In the genomic region with DNA sequence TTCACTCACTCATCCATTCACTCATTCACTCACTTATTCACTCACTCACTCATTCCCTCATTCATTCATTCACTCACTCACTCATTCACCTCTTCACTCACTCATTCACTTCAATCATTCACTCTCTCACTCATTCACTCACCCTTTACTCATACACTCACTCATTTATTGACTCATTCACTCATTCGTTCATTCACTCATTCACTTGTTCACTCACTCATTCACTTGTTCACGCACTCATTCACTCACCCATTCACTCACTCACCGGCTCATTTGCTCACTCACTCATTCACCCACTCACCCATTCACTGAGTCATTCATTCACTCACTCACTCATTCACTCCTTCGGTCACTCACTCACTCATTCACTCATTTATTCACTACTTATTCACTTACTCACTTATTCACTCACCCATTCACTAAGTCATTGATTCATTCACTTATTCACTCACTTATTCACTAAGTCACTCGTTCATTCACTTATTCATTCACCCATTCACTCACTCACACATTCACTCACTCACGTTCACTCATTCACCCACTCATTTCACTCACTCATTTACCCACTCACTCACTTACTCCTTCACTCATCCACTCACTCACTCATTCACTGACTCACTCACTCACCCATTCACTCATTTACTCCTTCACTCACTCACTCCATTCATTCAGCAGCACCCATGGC, we compare ENCODE assay signal across 22 cellular contexts. TPM values are rescaled to one million over a fixed set of nuclear protein-coding genes. Genes with fewer than 3 reads are reported as not detected.
DNase-seq lines count a peak whose midpoint lies in the region; ATAC-seq, FAIRE-seq and TF ChIP-seq lines count a peak whose summit lies in the region.
"Had no signal": no experiment of that assay in that cellular context is flagged by ENCODE, and none has a peak within 500 bp of the region (broad histone marks: within the 10 kb centered on the region; RNA-seq: fewer than 3 reads in every experiment).

No MANE protein-coding gene starts in this region.

- no peaks in the 10 kb centered on the region for H4K20me1 ChIP-seq in H1 (replicated peaks in 1 of 2; ENCODE audit: control insufficient read depth in 1 of 2, insufficient read depth in 2 of 2, low read length in 2 of 2)

- CTCF ChIA-PET in H1 (lab: Charles Lee; ENCODE audit: partially characterized antibody), result no interaction called here

- H3K79me2 ChIP-seq in H1 (ENCODE audit: control insufficient read depth in 1 of 2, insufficient read depth in 2 of 2, low read length in 2 of 2), result no peaks in the 10 kb centered on the region; a peak in 1 of 4 replicates

- H2AFZ ChIP-seq in H1 (ENCODE audit: low read length), result no peak overlapping the region
- H2AFZ ChIP-seq: GM23338 had no signal

- H3K4me3 ChIP-seq in H1 (ENCODE audit: extremely low read depth in 1 of 4, insufficient read depth in 2 of 4, low read depth in 3 of 4, low read length in 4 of 4), result no peak overlapping the region
- no peak overlapping the region for H3K4me3 ChIP-seq in sigmoid colon
- no peak overlapping the region for H3K4me3 ChIP-seq in left lung
- H3K4me3 ChIP-seq: GM23338 had no signal

- no peak overlapping the region for H3K14ac ChIP-seq in H1 (ENCODE audit: insufficient read length)

- H2BK12ac ChIP-seq in H1 (ENCODE audit: low read depth, low read length), result 0 out of 2 replicates have a peak overlapping the region, but pooled peaks have one; percentile 27

- H3K27me3 ChIP-seq in H1 (replicated peaks in 1 of 4; ENCODE audit: control insufficient read depth in 3 of 4, extremely low read depth in 1 of 4, insufficient read depth in 3 of 4, low read length in 3 of 4), result peaks cover 0 to 15% (median 12%) of the 10 kb centered on the region in 4 experiments; a peak in 6 of 7 replicates
- no peaks in the 10 kb centered on the region for H3K27me3 ChIP-seq in sigmoid colon
- H3K27me3 ChIP-seq in left lung, result peaks cover 0 to 25% of the 10 kb centered on the region in 2 donors

- H3K36me3 Mint-ChIP-seq in activated T-helper 17 cell treated with anti-CD3 and anti-CD28 coated beads, Interleukin-2, amount 50 U/mL, for 72 hours (ENCODE audit: low read depth), result no peaks in the 10 kb centered on the region
- H3K36me3 Mint-ChIP-seq: IgD-negative memory B cell had no signal

- H3K9me3 ChIP-seq in H1 (ENCODE audit: insufficient read depth in 2 of 2, low read depth in 1 of 2, low read length in 1 of 2) (no peaks in the 10 kb centered on the region), sigmoid colon (no peaks in the 10 kb centered on the region), left lung (no peaks in the 10 kb centered on the region)
- H3K9me3 ChIP-seq: Caco-2 had no signal

- no peaks in the 10 kb centered on the region for H3K27me3 Mint-ChIP-seq in activated T-helper 17 cell treated with anti-CD3 and anti-CD28 coated beads, Interleukin-2, amount 50 U/mL, for 72 hours
- H3K27me3 Mint-ChIP-seq: CD4-positive, alpha-beta T cell; IgD-negative memory B cell had no signal

- no peak overlapping the region for H3K4ac ChIP-seq in H1 (replicated peaks; ENCODE audit: insufficient read length, low read depth, low read length)

- no peak overlapping the region for H2BK120ac ChIP-seq in H1 (replicated peaks; ENCODE audit: low read depth, low read length)

- H3K36me3 ChIP-seq in H1 (ENCODE audit: control insufficient read depth in 2 of 4, insufficient read depth in 4 of 4, low read length in 3 of 4) (no peaks in the 10 kb centered on the region), sigmoid colon (no peaks in the 10 kb centered on the region), left lung (no peaks in the 10 kb centered on the region)

- no peaks in the 10 kb centered on the region for H3K79me1 ChIP-seq in H1 (ENCODE audit: low read depth, low read length)

- no peak overlapping the region for H3K4me3 Mint-ChIP-seq in activated T-helper 17 cell treated with anti-CD3 and anti-CD28 coated beads, Interleukin-2, amount 50 U/mL, for 72 hours
- H3K4me3 Mint-ChIP-seq: CD4-positive, alpha-beta T cell; GM23338; IgD-negative memory B cell had no signal

- peak; percentile 6 for FAIRE-seq in D721Med (lab: Jason Lieb, UNC)
- no peak for FAIRE-seq in H1 (lab: Jason Lieb, UNC)
- FAIRE-seq: A204.1, G401.6, GM12892, GM18507, HTR-8/SVneo had no signal

- H3K4me2 ChIP-seq in H1 (ENCODE audit: insufficient read depth in 1 of 2, low read depth in 2 of 2, low read length in 2 of 2), result no peak overlapping the region
- H3K4me2 ChIP-seq: GM23338 had no signal

- no peak overlapping the region for H3K27ac Mint-ChIP-seq in activated T-helper 17 cell treated with anti-CD3 and anti-CD28 coated beads, Interleukin-2, amount 50 U/mL, for 72 hours
- H3K27ac Mint-ChIP-seq: CD4-positive, alpha-beta T cell; GM23338; IgD-negative memory B cell had no signal

- no peak overlapping the region for H2AK5ac ChIP-seq in H1 (ENCODE audit: low read depth, low read length)

- peaks cover 0 to 4% (median 1%) of the 10 kb centered on the region in 4 experiments; a peak in 1 of 7 replicates for H3K4me1 ChIP-seq in H1 (replicated peaks in 1 of 4; ENCODE audit: control insufficient read depth in 3 of 4, insufficient read depth in 4 of 4, low read length in 3 of 4)
- H3K4me1 ChIP-seq in sigmoid colon, result peaks cover 0 to 16% (median 11%) of the 10 kb centered on the region in 4 donors
- H3K4me1 ChIP-seq in left lung, result peaks cover 8 to 13% of the 10 kb centered on the region in 2 donors

- H3K23ac ChIP-seq in H1 (ENCODE audit: insufficient read length), result no peak overlapping the region

- no peak for TF ChIP-seq CTCF in D721Med (IDR thresholded peaks at IDR 0.05; ENCODE audit: insufficient read depth, missing control alignments)
- no peak for TF ChIP-seq CTCF in H1 (IDR thresholded peaks at IDR 0.05; ENCODE audit: control extremely low read depth in 1 of 3, insufficient read depth in 1 of 3, low read depth in 1 of 3, low read length in 3 of 3)
- TF ChIP-seq CTCF in sigmoid colon (IDR thresholded peaks at IDR 0.05), result no peak
- TF ChIP-seq CTCF in left lung (IDR thresholded peaks at IDR 0.05), result no peak

- H3K4me1 Mint-ChIP-seq in activated T-helper 17 cell treated with anti-CD3 and anti-CD28 coated beads, Interleukin-2, amount 50 U/mL, for 72 hours, result no peaks in the 10 kb centered on the region

- no peak overlapping the region for H4K91ac ChIP-seq in H1 (replicated peaks; ENCODE audit: insufficient read length, low read length)

- no peak overlapping the region for H4K5ac ChIP-seq in H1 (ENCODE audit: insufficient read length, low read depth, low read length)

- no peak overlapping the region for H4K8ac ChIP-seq in H1 (ENCODE audit: extremely low read depth, insufficient read depth, low read length)

- POLR2A ChIA-PET in H1 (lab: Charles Lee; ENCODE audit: partially characterized antibody), result no interaction called here

- TF ChIP-seq RAD21 in H1 (IDR thresholded peaks at IDR 0.05 in 1 of 2, conservative IDR thresholded peaks at IDR 0.05 in 1 of 2; ENCODE audit: low read depth in 2 of 2, low read length in 2 of 2), result no peak

- H2BK20ac ChIP-seq in H1 (ENCODE audit: low read length), result peak overlapping the region; percentile 86; the same call in 1 of the 2 replicates

- no peak for TF ChIP-seq EP300 in H1 (IDR thresholded peaks at IDR 0.05; ENCODE audit: borderline replicate concordance in 1 of 2, low read depth in 2 of 2, low read length in 2 of 2)
- no peak for TF ChIP-seq EP300 in sigmoid colon (IDR thresholded peaks at IDR 0.05)

- peaks cover 7% of the 10 kb centered on the region; the same call in 1 of the 2 replicates for H3K23me2 ChIP-seq in H1 (ENCODE audit: low read depth, low read length)

- no peak overlapping the region for H3K9ac ChIP-seq in H1 (replicated peaks in 1 of 4; ENCODE audit: extremely low read depth in 1 of 4, low read depth in 3 of 4, low read length in 3 of 4)

- H3K27ac ChIP-seq in H1 (ENCODE audit: low read depth, low read length) (no peak overlapping the region), sigmoid colon (no peak overlapping the region), left lung (no peak overlapping the region)
- H3K27ac ChIP-seq: C4-2B had no signal

- H3K56ac ChIP-seq in H1 (replicated peaks; ENCODE audit: insufficient read length, low read depth, low read length), result no peak overlapping the region

- TF ChIP-seq POLR2A in H1 (IDR thresholded peaks at IDR 0.05; ENCODE audit: control extremely low read depth in 1 of 2, low read depth in 2 of 2, low read length in 2 of 2) (no peak), sigmoid colon (IDR thresholded peaks at IDR 0.05) (no peak)

- no peak overlapping the region for H3K18ac ChIP-seq in H1 (ENCODE audit: extremely low read depth, low read length)

- 76 to 100% methylated on average over 2 to 6 of the region's 6 CpGs for WGBS in H1 (ENCODE audit: extremely low coverage in 1 of 2, insufficient coverage in 1 of 2, insufficient read length in 1 of 2, insufficient replicate concordance in 2 of 2, low coverage in 1 of 2, low lambda C conversion rate in 2 of 2, missing lambda C conversion rate in 1 of 2), 2 experiments
- WGBS in sigmoid colon, 2 donors, result 47 to 79% methylated on average over 5 to 6 of the region's 6 CpGs

- no peak overlapping the region for H2BK5ac ChIP-seq in H1 (ENCODE audit: low read depth, low read length)

- H3K9me3 Mint-ChIP-seq in activated T-helper 17 cell treated with anti-CD3 and anti-CD28 coated beads, Interleukin-2, amount 50 U/mL, for 72 hours, result no peaks in the 10 kb centered on the region
- H3K9me3 Mint-ChIP-seq: CD4-positive, alpha-beta T cell; GM23338; IgD-negative memory B cell had no signal

- DNase-seq in D721Med (ENCODE audit: insufficient read length, low spot score) (no peak), H1 (ENCODE audit: low read depth in 1 of 2, low spot score in 2 of 2) (no peak), sigmoid colon (peak; percentile 11), left lung (no peak), DMS79 treated with DMSO at 0.1 percent for 48 hours (lab: John Stamatoyannopoulos, UW) (no peak)
- DNase-seq: AML-193; CD4-positive, alpha-beta T cell; DMS153; H7; KG1 had no signal

- H2BK15ac ChIP-seq in H1 (ENCODE audit: low read length), result no peak overlapping the region

- intact Hi-C loops in sigmoid colon (cut with DNase I) (no loop called here), left lung (cut with DNase I) (no loop called here)

- ATAC-seq in activated T-helper 17 cell treated with anti-CD3 and anti-CD28 coated beads, Interleukin-2, amount 50 U/mL, for 72 hours (replicated peaks), result peak; percentile 14
- no peak for ATAC-seq in left lung
- ATAC-seq in GM21786 (IDR thresholded peaks at IDR 0.05; ENCODE audit: unreplicated experiment), result no peak
- ATAC-seq: GM23338, HCT116 had no signal

RNA-seq across cellular contexts. Expression of a gene that starts 4.7 kb away (rescaled TPM):
- total RNA-seq in activated T-helper 17 cell treated with anti-CD3 and anti-CD28 coated beads, Interleukin-2, amount 50 U/mL, for 72 hours, result 100 to 1,000 TPM; 349 TPM
- 128 TPM in 2 replicates for total RNA-seq in H1 (2021; fragmentation: NEBNext Ultra II Directional; extraction: Animal tissue kit (Norgen Biotek cat#: 25700))
- polyA plus RNA-seq in H1 (2011; rRNA removed) (51.2 and 76.9 TPM in 2 replicates), sigmoid colon (100 to 1,000 TPM in 1 of 3 donors, 10 to 100 TPM in 2; 26.4 to 105 (median 40.2) TPM)
- 68.1 TPM for polyA plus RNA-seq in H1 (2011; cell fraction: cytosol; rRNA removed)
- 135 TPM for polyA plus RNA-seq in H1 (2011; cell fraction: nucleus; rRNA removed)
- 83.6 to 123 TPM (median 119 TPM) in 4 replicates for polyA plus RNA-seq in H1 (2012, experiment 1 of 2)
- 93.7 TPM for polyA plus RNA-seq in H1 (2012, experiment 2 of 2)
- 63.5 TPM for polyA plus RNA-seq in H1 (2013, experiment 1 of 2)
- polyA plus RNA-seq in H1 (2013, experiment 2 of 2), result 58.9 TPM
- polyA minus RNA-seq in H1 (2011; rRNA and poly(A)+ RNA removed), result 45.6 and 46.7 TPM in 2 replicates
- polyA minus RNA-seq in H1 (2011; cell fraction: cytosol; rRNA and poly(A)+ RNA removed), result 55.2 TPM
- 47.8 TPM for polyA minus RNA-seq in H1 (2011; cell fraction: nucleus; rRNA and poly(A)+ RNA removed)
- total RNA-seq in sigmoid colon (10 to 100 TPM; 27.5 to 94.7 (median 58.4) TPM), left lung (10 to 100 TPM; 44.9 to 70.0 TPM)
